In genomic region chr10:71970331-71970730, GRCh38 we compare ENCODE assay signal across 8 cellular contexts. TPM values are rescaled to one million over a fixed set of nuclear protein-coding genes. Genes with fewer than 3 reads are reported as not detected.
DNase-seq lines count a peak whose midpoint lies in the region; ATAC-seq and TF ChIP-seq lines count a peak whose summit lies in the region.

No MANE protein-coding gene starts in this region.

- peak; percentile 67 for DNase-seq in ACHN
- peak; percentile 16 for DNase-seq in Jurkat, Clone E6-1 (ENCODE audit: low read depth, low spot score)
- peak in 1 of 61 donors; percentile 47 for DNase-seq in caudate nucleus (lab: John Stamatoyannopoulos, UW)
- no peak for DNase-seq in mesothelial cell of epicardium (ENCODE audit: low spot score in 2 of 2, unreplicated experiment in 2 of 2)
- no peak for DNase-seq in NCI-H748 (lab: John Stamatoyannopoulos, UW; ENCODE audit: unreplicated experiment)
- DNase-seq in T-helper 17 cell, result no peak
- no peak for DNase-seq in mesenteric fat pad (ENCODE audit: low spot score)

- H3K9me3 Mint-ChIP-seq in mesothelial cell of epicardium, result no peaks in the 10 kb centered on the region

- in situ Hi-C loops in ACHN (cut with HindIII; ENCODE audit: low pct_ligation_motif_present, low pct_unique_long_range_greater_than_20kb, low sequenced_read_pairs), result no loop called here

- H3K27ac Mint-ChIP-seq in mesothelial cell of epicardium, result peak overlapping the region; percentile 34
- no peak overlapping the region for H3K27ac Mint-ChIP-seq in T-helper 17 cell

- H3K4me1 Mint-ChIP-seq in mesothelial cell of epicardium, result peaks cover 52% of the 10 kb centered on the region
- H3K4me1 Mint-ChIP-seq in T-helper 17 cell, result peaks cover 4% of the 10 kb centered on the region

- no peak overlapping the region for H3K4me3 Mint-ChIP-seq in mesothelial cell of epicardium
- no peak overlapping the region for H3K4me3 Mint-ChIP-seq in T-helper 17 cell

- no peak overlapping the region for H3K4me3 ChIP-seq in Jurkat, Clone E6-1 (ENCODE audit: low read length)

- H3K36me3 Mint-ChIP-seq in mesothelial cell of epicardium (no peaks in the 10 kb centered on the region), T-helper 17 cell (ENCODE audit: low read depth) (peaks cover 5% of the 10 kb centered on the region)

- H3K27ac ChIP-seq in caudate nucleus (ENCODE audit: low read depth, low read length), result peak overlapping the region; percentile 22

- H3K9me3 ChIP-seq in T-helper 17 cell (ENCODE audit: control insufficient read depth, low read length, poor library complexity, severe bottlenecking), result no peaks in the 10 kb centered on the region

- TF ChIP-seq CTCF in mesothelial cell of epicardium (IDR thresholded peaks at IDR 0.05; ENCODE audit: unreplicated experiment), result no peak

- no peak for ATAC-seq in HG02571 (IDR thresholded peaks at IDR 0.05; ENCODE audit: unreplicated experiment)
- no peak for ATAC-seq in T-helper 17 cell

- H3K27me3 Mint-ChIP-seq in mesothelial cell of epicardium (ENCODE audit: low read depth) (no peaks in the 10 kb centered on the region), T-helper 17 cell (peaks cover 45% of the 10 kb centered on the region)

RNA-seq across cellular contexts. Expression of gene CHST3, which starts 6.1 kb away (rescaled TPM):
- not detected for polyA plus RNA-seq in Jurkat, Clone E6-1 (2012; ENCODE audit: insufficient read depth, insufficient read length)
- total RNA-seq in mesothelial cell of epicardium (26.2 to 27.6 TPM (median 26.3 TPM) in 3 replicates), T-helper 17 cell (not detected), mesenteric fat pad (80.3 TPM)

Comparison
In these comparisons a context has a peak if more than half of its experiments do, and no peak if none do; other contexts are left out.
1. DNase-seq: peak in ACHN (single experiment) and Jurkat, Clone E6-1 (single experiment); none in mesothelial cell of epicardium (0 of 2), NCI-H748 (single experiment), T-helper 17 cell (0 of 3) and mesenteric fat pad (single experiment).
2. RNA of gene CHST3, which starts 6.1 kb away (total RNA-seq): 80.3 TPM in mesenteric fat pad (single experiment) and 26.2 to 27.6 TPM in mesothelial cell of epicardium; not detected in T-helper 17 cell; every median in the first group is over 10 times any median in the second.